Comparison of ENCODE assay signal across 1 cellular context in the genomic region with DNA sequence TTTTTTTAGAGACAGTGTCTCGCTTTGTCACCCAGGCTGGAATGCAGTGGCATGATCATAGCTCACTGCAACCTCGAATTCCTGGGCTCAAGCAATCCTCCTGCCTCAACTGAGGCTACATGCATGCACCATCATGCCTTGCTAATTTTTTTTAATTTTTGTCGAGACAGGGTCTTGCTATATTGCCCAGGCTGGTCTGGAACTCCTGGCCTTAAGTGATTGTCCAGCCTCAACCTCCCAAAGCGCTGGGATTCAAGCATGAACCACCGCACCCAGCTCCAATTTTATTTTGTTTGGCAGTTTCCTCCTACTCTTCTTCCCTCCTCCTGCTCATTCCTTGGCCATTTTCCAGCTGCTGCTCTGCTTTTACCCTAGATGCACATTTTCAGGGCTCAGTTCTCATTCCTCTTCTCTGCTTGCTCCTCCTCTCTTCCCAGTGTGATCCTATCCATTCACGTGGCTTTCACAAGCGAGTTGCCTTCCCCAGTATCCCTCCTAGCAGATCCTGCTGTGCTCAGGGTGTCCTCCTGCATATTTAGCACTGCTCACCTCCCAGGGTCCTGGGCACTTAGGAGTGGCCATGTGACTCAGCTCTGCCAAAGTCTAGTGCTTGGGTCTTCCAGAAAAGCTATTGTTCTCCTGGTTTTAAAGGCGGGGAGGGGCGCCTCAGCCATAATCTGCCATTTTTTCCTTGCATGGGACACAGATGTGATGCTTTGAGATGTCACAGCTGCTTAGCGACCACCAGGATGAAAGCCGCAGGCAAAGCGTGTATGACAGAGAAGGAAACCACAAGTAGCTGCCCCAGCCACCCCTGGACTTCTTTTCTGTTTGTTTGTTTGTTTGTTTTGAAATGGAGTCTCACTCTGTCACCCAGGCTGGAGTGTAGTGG.
TF ChIP-seq lines count a peak whose summit lies in the region.

No MANE protein-coding gene starts in this region.

TF ChIP-seq in HEK293, 187 proteins besides CTCF, POLR2A, EP300 and RAD21 (continued from another document):
- TF ChIP-seq, protein P1, sequence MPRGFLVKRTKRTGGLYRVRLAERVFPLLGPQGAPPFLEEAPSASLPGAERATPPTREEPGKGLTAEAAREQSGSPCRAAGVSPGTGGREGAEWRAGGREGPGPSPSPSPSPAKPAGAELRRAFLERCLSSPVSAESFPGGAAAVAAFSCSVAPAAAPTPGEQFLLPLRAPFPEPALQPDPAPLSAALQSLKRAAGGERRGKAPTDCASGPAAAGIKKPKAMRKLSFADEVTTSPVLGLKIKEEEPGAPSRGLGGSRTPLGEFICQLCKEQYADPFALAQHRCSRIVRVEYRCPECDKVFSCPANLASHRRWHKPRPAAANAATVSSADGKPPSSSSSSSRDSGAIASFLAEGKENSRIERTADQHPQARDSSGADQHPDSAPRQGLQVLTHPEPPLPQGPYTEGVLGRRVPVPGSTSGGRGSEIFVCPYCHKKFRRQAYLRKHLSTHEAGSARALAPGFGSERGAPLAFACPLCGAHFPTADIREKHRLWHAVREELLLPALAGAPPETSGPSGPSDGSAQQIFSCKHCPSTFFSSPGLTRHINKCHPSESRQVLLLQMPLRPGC (tag by site-specific recombination; IDR thresholded peaks at IDR 0.05), result no peak
- TF ChIP-seq ZNF548 (tag by site-specific recombination; IDR thresholded peaks at IDR 0.05) (no peak), ZNF677 (tag by site-specific recombination; IDR thresholded peaks at IDR 0.05) (no peak), ZIC2 (tag by site-specific recombination; IDR thresholded peaks at IDR 0.05) (peak; percentile 94), ZBTB17 (tag by site-specific recombination; IDR thresholded peaks at IDR 0.05) (peak; percentile 65), ZNF302 (tag by site-specific recombination; IDR thresholded peaks at IDR 0.05; ENCODE audit: low read depth) (no peak), ZNF133 (tag by site-specific recombination; IDR thresholded peaks at IDR 0.05) (no peak), EGR2 (tag by site-specific recombination; IDR thresholded peaks at IDR 0.05; ENCODE audit: low read depth) (0 out of 2 replicates have a peak, but pooled peaks have one; percentile 15), GLI2 (tag by site-specific recombination; IDR thresholded peaks at IDR 0.05; ENCODE audit: borderline replicate concordance, low read depth) (no peak), YY2 (tag by site-specific recombination; IDR thresholded peaks at IDR 0.05) (no peak), ZNF223 (tag by site-specific recombination; IDR thresholded peaks at IDR 0.05) (no peak), ZNF391 (tag by site-specific recombination; IDR thresholded peaks at IDR 0.05; ENCODE audit: borderline replicate concordance, low read depth) (no peak), ZNF837 (tag by site-specific recombination; IDR thresholded peaks at IDR 0.05) (no peak), ZNF555 (tag by site-specific recombination; conservative IDR thresholded peaks at IDR 0.05) (no peak), ZNF785 (tag by site-specific recombination; IDR thresholded peaks at IDR 0.05) (no peak)
- TF ChIP-seq, protein P2, sequence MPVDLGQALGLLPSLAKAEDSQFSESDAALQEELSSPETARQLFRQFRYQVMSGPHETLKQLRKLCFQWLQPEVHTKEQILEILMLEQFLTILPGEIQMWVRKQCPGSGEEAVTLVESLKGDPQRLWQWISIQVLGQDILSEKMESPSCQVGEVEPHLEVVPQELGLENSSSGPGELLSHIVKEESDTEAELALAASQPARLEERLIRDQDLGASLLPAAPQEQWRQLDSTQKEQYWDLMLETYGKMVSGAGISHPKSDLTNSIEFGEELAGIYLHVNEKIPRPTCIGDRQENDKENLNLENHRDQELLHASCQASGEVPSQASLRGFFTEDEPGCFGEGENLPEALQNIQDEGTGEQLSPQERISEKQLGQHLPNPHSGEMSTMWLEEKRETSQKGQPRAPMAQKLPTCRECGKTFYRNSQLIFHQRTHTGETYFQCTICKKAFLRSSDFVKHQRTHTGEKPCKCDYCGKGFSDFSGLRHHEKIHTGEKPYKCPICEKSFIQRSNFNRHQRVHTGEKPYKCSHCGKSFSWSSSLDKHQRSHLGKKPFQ (tag by site-specific recombination; IDR thresholded peaks at IDR 0.05), result no peak
